1 cellular context compared by ENCODE assay signal in genomic region chr11:68014966-68015447, GRCh38.
A peak's percentile ranks its signal among the peaks of the same experiment; 100 is the strongest.
TF ChIP-seq lines count a peak whose summit lies in the region.

No MANE protein-coding gene starts in this region.

TF ChIP-seq in A549, 52 proteins besides CTCF, POLR2A, EP300 and RAD21:
- TF ChIP-seq ZC3H11A (IDR thresholded peaks at IDR 0.05) (no peak), RCOR1 (IDR thresholded peaks at IDR 0.05; ENCODE audit: low read depth, low read length) (no peak), FOSB (CRISPR knock-in tag; IDR thresholded peaks at IDR 0.05) (peak; percentile 90), NPAS2 (CRISPR knock-in tag; IDR thresholded peaks at IDR 0.05; ENCODE audit: borderline replicate concordance) (no peak), ZNF302 (CRISPR knock-in tag; IDR thresholded peaks at IDR 0.05) (peak; percentile 74; the same call in 1 of the 2 replicates), FOXS1 (CRISPR knock-in tag; IDR thresholded peaks at IDR 0.05) (peak; percentile 69; the same call in 1 of the 2 replicates), TP53 (CRISPR knock-in tag; IDR thresholded peaks at IDR 0.05) (peak; percentile 82), HOXA7 (CRISPR knock-in tag; IDR thresholded peaks at IDR 0.05) (peak; percentile 88; the same call in 1 of the 2 replicates), EHF (CRISPR knock-in tag; IDR thresholded peaks at IDR 0.05) (peak; percentile 93), HEYL (CRISPR knock-in tag; IDR thresholded peaks at IDR 0.05) (peak; percentile 70; the same call in 1 of the 2 replicates), TFCP2L1 (CRISPR knock-in tag; IDR thresholded peaks at IDR 0.05) (0 out of 2 replicates have a peak, but pooled peaks have one; percentile 58), HOXB5 (CRISPR knock-in tag; IDR thresholded peaks at IDR 0.05) (peak; percentile 89), NR3C1 (IDR thresholded peaks at IDR 0.05) (no peak), EHMT2 (IDR thresholded peaks at IDR 0.05; ENCODE audit: low read depth) (no peak), RNF2 (IDR thresholded peaks at IDR 0.05; ENCODE audit: borderline replicate concordance, low read depth) (no peak), HOXB13 (CRISPR knock-in tag; IDR thresholded peaks at IDR 0.05; ENCODE audit: low read depth) (peak; percentile 95), CEBPB (IDR thresholded peaks at IDR 0.05) (no peak)
- TF ChIP-seq, protein P1, sequence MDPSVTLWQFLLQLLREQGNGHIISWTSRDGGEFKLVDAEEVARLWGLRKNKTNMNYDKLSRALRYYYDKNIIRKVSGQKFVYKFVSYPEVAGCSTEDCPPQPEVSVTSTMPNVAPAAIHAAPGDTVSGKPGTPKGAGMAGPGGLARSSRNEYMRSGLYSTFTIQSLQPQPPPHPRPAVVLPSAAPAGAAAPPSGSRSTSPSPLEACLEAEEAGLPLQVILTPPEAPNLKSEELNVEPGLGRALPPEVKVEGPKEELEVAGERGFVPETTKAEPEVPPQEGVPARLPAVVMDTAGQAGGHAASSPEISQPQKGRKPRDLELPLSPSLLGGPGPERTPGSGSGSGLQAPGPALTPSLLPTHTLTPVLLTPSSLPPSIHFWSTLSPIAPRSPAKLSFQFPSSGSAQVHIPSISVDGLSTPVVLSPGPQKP (IDR thresholded peaks at IDR 0.05; ENCODE audit: low read depth, low read length), result no peak
